Comparison of ENCODE assay signal across 8 cellular contexts in genomic region chr2:240136671-240137292, GRCh38. TPM values are rescaled to one million over a fixed set of nuclear protein-coding genes. Genes with fewer than 3 reads are reported as not detected.
DNase-seq lines count a peak whose midpoint lies in the region; ATAC-seq lines count a peak whose summit lies in the region.

No MANE protein-coding gene starts in this region.

- peaks cover 3 to 4% (median 3%) of the 10 kb centered on the region in 3 donors for H3K27me3 Mint-ChIP-seq in immature natural killer cell (ENCODE audit: low read depth in 3 of 3)

- H3K36me3 Mint-ChIP-seq in immature natural killer cell = peaks cover 0 to 8% (median 7%) of the 10 kb centered on the region in 3 donors
- peaks cover 20% of the 10 kb centered on the region for H3K36me3 Mint-ChIP-seq in stimulated activated effector memory CD8-positive, alpha-beta T cell treated with anti-CD3 and anti-CD28 coated beads, Interleukin-12 subunit alpha, Interleukin-12 subunit beta, amount 100 ng/mL, for 72 hours

- no peaks in the 10 kb centered on the region for H3K9me3 Mint-ChIP-seq in immature natural killer cell
- no peaks in the 10 kb centered on the region for H3K9me3 Mint-ChIP-seq in stimulated activated effector memory CD8-positive, alpha-beta T cell treated with anti-CD3 and anti-CD28 coated beads, Interleukin-12 subunit alpha, Interleukin-12 subunit beta, amount 100 ng/mL, for 72 hours

- peaks cover 26 to 34% of the 10 kb centered on the region in 2 donors for H3K4me1 Mint-ChIP-seq in immature natural killer cell
- peaks cover 29% of the 10 kb centered on the region for H3K4me1 Mint-ChIP-seq in stimulated activated effector memory CD8-positive, alpha-beta T cell treated with anti-CD3 and anti-CD28 coated beads, Interleukin-12 subunit alpha, Interleukin-12 subunit beta, amount 100 ng/mL, for 72 hours

- H3K9ac ChIP-seq in adipocyte (ENCODE audit: low read length) = peak overlapping the region; percentile 96

- no peaks in the 10 kb centered on the region for H3K27me3 ChIP-seq in adipocyte (replicated peaks; ENCODE audit: control insufficient read depth, insufficient read depth, low read length)

- H3K4me3 ChIP-seq in adipocyte (ENCODE audit: low read length) = peak overlapping the region; percentile 98

- peak overlapping the region; percentile 7 to 84 (median 78) for H3K27ac Mint-ChIP-seq in immature natural killer cell
- peak overlapping the region; percentile 95 for H3K27ac Mint-ChIP-seq in stimulated activated effector memory CD8-positive, alpha-beta T cell treated with anti-CD3 and anti-CD28 coated beads, Interleukin-12 subunit alpha, Interleukin-12 subunit beta, amount 100 ng/mL, for 72 hours

- peak; percentile 57 for DNase-seq in DMS53 (lab: John Stamatoyannopoulos, UW)
- DNase-seq in DMS53 treated with DMSO at 0.1 percent for 48 hours (lab: John Stamatoyannopoulos, UW; ENCODE audit: unreplicated experiment) = no peak
- no peak for DNase-seq in adipocyte (ENCODE audit: low read depth)
- no peak for DNase-seq in immature natural killer cell
- no peak for DNase-seq in stimulated activated effector memory CD8-positive, alpha-beta T cell treated with anti-CD3 and anti-CD28 coated beads, Interleukin-12 subunit alpha, Interleukin-12 subunit beta, amount 100 ng/mL, for 72 hours (ENCODE audit: low spot score in 2 of 2)
- DNase-seq in OCI-M2 (lab: John Stamatoyannopoulos, UW; ENCODE audit: unreplicated experiment) = no peak
- no peak for DNase-seq in SKM-1 (lab: John Stamatoyannopoulos, UW; ENCODE audit: unreplicated experiment)

- peaks cover 14% of the 10 kb centered on the region for H3K4me1 ChIP-seq in adipocyte (ENCODE audit: control insufficient read depth, insufficient read depth, low read length)

- peak; percentile 17 for ATAC-seq in HG03432 (IDR thresholded peaks at IDR 0.05; ENCODE audit: unreplicated experiment)
- ATAC-seq in stimulated activated effector memory CD8-positive, alpha-beta T cell treated with anti-CD3 and anti-CD28 coated beads, Interleukin-12 subunit alpha, Interleukin-12 subunit beta, amount 100 ng/mL, for 72 hours = peak; percentile 30

- H3K9me3 ChIP-seq in adipocyte (ENCODE audit: control insufficient read depth, low read length) = no peaks in the 10 kb centered on the region

- H3K4me3 Mint-ChIP-seq in immature natural killer cell = peak overlapping the region; percentile 86 to 96 (median 93)
- peak overlapping the region; percentile 85 for H3K4me3 Mint-ChIP-seq in stimulated activated effector memory CD8-positive, alpha-beta T cell treated with anti-CD3 and anti-CD28 coated beads, Interleukin-12 subunit alpha, Interleukin-12 subunit beta, amount 100 ng/mL, for 72 hours

- peaks cover 17% of the 10 kb centered on the region for H3K36me3 ChIP-seq in adipocyte (ENCODE audit: control insufficient read depth, insufficient read depth, low read length, severe bottlenecking)

RNA-seq across cellular contexts. Expression of gene COPS9, which starts 0.7 kb away (rescaled TPM):
- 100 to 1,000 TPM; 294 to 465 (median 356) TPM for polyA plus RNA-seq in immature natural killer cell

RNA-seq across cellular contexts. Expression of gene OTOS, which starts 3.7 kb away (rescaled TPM):
- polyA plus RNA-seq in immature natural killer cell = not detected
